Comparison of ENCODE assay signal across 2 cellular contexts in genomic region chr6:75602164-75602896, GRCh38.
TF ChIP-seq lines count a peak whose summit lies in the region.

No MANE protein-coding gene starts in this region.

TF ChIP-seq in IMR-90, 13 proteins besides CTCF, POLR2A, EP300 and RAD21 (continued from another document):
- TF ChIP-seq, protein P1, sequence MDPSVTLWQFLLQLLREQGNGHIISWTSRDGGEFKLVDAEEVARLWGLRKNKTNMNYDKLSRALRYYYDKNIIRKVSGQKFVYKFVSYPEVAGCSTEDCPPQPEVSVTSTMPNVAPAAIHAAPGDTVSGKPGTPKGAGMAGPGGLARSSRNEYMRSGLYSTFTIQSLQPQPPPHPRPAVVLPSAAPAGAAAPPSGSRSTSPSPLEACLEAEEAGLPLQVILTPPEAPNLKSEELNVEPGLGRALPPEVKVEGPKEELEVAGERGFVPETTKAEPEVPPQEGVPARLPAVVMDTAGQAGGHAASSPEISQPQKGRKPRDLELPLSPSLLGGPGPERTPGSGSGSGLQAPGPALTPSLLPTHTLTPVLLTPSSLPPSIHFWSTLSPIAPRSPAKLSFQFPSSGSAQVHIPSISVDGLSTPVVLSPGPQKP (IDR thresholded peaks at IDR 0.05; ENCODE audit: borderline replicate concordance, low read depth, low read length), result no peak
- TF ChIP-seq MAZ (IDR thresholded peaks at IDR 0.05; ENCODE audit: borderline replicate concordance, low read depth, low read length) (no peak), FOS (IDR thresholded peaks at IDR 0.05; ENCODE audit: low read depth, low read length) (no peak), MXI1 (IDR thresholded peaks at IDR 0.05; ENCODE audit: borderline replicate concordance, low read depth, low read length) (peak; percentile 20; the same call in 1 of the 2 replicates), BHLHE40 (IDR thresholded peaks at IDR 0.05; ENCODE audit: low read depth, low read length) (no peak), CHD1 (IDR thresholded peaks at IDR 0.05; ENCODE audit: low read depth, low read length) (peak; percentile 43; the same call in 1 of the 2 replicates), SMC3 (IDR thresholded peaks at IDR 0.05; ENCODE audit: low read depth, low read length) (no peak)
- TF ChIP-seq, protein P2, sequence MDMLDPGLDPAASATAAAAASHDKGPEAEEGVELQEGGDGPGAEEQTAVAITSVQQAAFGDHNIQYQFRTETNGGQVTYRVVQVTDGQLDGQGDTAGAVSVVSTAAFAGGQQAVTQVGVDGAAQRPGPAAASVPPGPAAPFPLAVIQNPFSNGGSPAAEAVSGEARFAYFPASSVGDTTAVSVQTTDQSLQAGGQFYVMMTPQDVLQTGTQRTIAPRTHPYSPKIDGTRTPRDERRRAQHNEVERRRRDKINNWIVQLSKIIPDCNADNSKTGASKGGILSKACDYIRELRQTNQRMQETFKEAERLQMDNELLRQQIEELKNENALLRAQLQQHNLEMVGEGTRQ (IDR thresholded peaks at IDR 0.05; ENCODE audit: low read depth, low read length), result no peak

TF ChIP-seq in K562, 482 proteins besides CTCF, POLR2A, EP300 and RAD21 (continued from another document and continues in another):
- TF ChIP-seq, protein P3, sequence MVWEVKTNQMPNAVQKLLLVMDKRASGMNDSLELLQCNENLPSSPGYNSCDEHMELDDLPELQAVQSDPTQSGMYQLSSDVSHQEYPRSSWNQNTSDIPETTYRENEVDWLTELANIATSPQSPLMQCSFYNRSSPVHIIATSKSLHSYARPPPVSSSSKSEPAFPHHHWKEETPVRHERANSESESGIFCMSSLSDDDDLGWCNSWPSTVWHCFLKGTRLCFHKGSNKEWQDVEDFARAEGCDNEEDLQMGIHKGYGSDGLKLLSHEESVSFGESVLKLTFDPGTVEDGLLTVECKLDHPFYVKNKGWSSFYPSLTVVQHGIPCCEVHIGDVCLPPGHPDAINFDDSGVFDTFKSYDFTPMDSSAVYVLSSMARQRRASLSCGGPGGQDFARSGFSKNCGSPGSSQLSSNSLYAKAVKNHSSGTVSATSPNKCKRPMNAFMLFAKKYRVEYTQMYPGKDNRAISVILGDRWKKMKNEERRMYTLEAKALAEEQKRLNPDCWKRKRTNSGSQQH (CRISPR knock-in tag; IDR thresholded peaks at IDR 0.05), result no peak
- TF ChIP-seq ZBTB8A (IDR thresholded peaks at IDR 0.05; ENCODE audit: partially characterized antibody) (no peak), THRB (CRISPR knock-in tag; conservative IDR thresholded peaks at IDR 0.05) (no peak), ZNF76 (CRISPR knock-in tag; IDR thresholded peaks at IDR 0.05; ENCODE audit: borderline replicate concordance) (no peak), ZNF280A (IDR thresholded peaks at IDR 0.05; ENCODE audit: low read depth, partially characterized antibody) (no peak), MTF1 (CRISPR knock-in tag; IDR thresholded peaks at IDR 0.05; ENCODE audit: borderline replicate concordance) (no peak), SMC3 (conservative IDR thresholded peaks at IDR 0.05; ENCODE audit: insufficient read depth, low read depth, low read length) (no peak), GTF2E2 (tag; IDR thresholded peaks at IDR 0.05) (no peak), TGIF2 (CRISPR knock-in tag; IDR thresholded peaks at IDR 0.05) (peak; percentile 72; the same call in 1 of the 2 replicates), E2F1 (CRISPR knock-in tag; IDR thresholded peaks at IDR 0.05) (no peak; the same call in 1 of the 2 replicates), JUND (IDR thresholded peaks at IDR 0.05; ENCODE audit: borderline replicate concordance, low read depth, low read length) (no peak), JUND (tag; IDR thresholded peaks at IDR 0.05; ENCODE audit: borderline replicate concordance, low read depth, low read length) (no peak), PHTF2 (CRISPR knock-in tag; IDR thresholded peaks at IDR 0.05) (no peak), ZNF707 (CRISPR knock-in tag; conservative IDR thresholded peaks at IDR 0.05) (no peak), IRF2 (CRISPR knock-in tag; IDR thresholded peaks at IDR 0.05) (no peak), ZBTB7A (IDR thresholded peaks at IDR 0.05; ENCODE audit: borderline replicate concordance, control insufficient read depth, low read depth, low read length) (peak; percentile 63; the same call in 1 of the 2 replicates), NR4A1 (CRISPR knock-in tag; IDR thresholded peaks at IDR 0.05) (0 out of 2 replicates have a peak, but pooled peaks have one; percentile 11), NR4A1 (tag; IDR thresholded peaks at IDR 0.05) (no peak), FOXA1 (IDR thresholded peaks at IDR 0.05; ENCODE audit: borderline replicate concordance) (no peak), TCFL5 (CRISPR knock-in tag; conservative IDR thresholded peaks at IDR 0.05) (no peak), PHF20 (IDR thresholded peaks at IDR 0.05; ENCODE audit: partially characterized antibody) (peak; percentile 28), ZNF133 (CRISPR knock-in tag; IDR thresholded peaks at IDR 0.05) (0 out of 2 replicates have a peak, but pooled peaks have one; percentile 34), POLR2G (IDR thresholded peaks at IDR 0.05; ENCODE audit: low read depth, low read length) (peak; percentile 82), CHD4 (IDR thresholded peaks at IDR 0.05; ENCODE audit: insufficient read depth, insufficient replicate concordance, low read depth, low read length, poor library complexity, severe bottlenecking) (no peak), ZBTB1 (CRISPR knock-in tag; IDR thresholded peaks at IDR 0.05; ENCODE audit: borderline replicate concordance, low read depth) (no peak), ZNF57 (CRISPR knock-in tag; IDR thresholded peaks at IDR 0.05) (no peak), GATA2 (CRISPR knock-in tag; IDR thresholded peaks at IDR 0.05) (no peak), TBP (optimal IDR thresholded peaks at IDR 0.05; ENCODE audit: low read depth, low read length) (no peak), SRSF1 (IDR thresholded peaks at IDR 0.05; ENCODE audit: low read depth, low read length) (0 out of 2 replicates have a peak, but pooled peaks have one; percentile 39), ZNF354B (CRISPR knock-in tag; IDR thresholded peaks at IDR 0.05) (no peak), KAT7 (CRISPR knock-in tag; IDR thresholded peaks at IDR 0.05; ENCODE audit: borderline replicate concordance) (peak; percentile 91; the same call in 1 of the 2 replicates), POLR2AphosphoS2 (IDR thresholded peaks at IDR 0.05; ENCODE audit: low read length) (no peak), MAZ (CRISPR knock-in tag; conservative IDR thresholded peaks at IDR 0.05 in 1 of 2, IDR thresholded peaks at IDR 0.05 in 1 of 2) (peak; percentile 4 to 10; a peak in 2 of 4 replicates), NFXL1 (CRISPR knock-in tag; IDR thresholded peaks at IDR 0.05) (no peak), ELF1 (tag; IDR thresholded peaks at IDR 0.05) (no peak), ZNF3 (CRISPR knock-in tag; IDR thresholded peaks at IDR 0.05) (no peak)
- TF ChIP-seq, protein P4, sequence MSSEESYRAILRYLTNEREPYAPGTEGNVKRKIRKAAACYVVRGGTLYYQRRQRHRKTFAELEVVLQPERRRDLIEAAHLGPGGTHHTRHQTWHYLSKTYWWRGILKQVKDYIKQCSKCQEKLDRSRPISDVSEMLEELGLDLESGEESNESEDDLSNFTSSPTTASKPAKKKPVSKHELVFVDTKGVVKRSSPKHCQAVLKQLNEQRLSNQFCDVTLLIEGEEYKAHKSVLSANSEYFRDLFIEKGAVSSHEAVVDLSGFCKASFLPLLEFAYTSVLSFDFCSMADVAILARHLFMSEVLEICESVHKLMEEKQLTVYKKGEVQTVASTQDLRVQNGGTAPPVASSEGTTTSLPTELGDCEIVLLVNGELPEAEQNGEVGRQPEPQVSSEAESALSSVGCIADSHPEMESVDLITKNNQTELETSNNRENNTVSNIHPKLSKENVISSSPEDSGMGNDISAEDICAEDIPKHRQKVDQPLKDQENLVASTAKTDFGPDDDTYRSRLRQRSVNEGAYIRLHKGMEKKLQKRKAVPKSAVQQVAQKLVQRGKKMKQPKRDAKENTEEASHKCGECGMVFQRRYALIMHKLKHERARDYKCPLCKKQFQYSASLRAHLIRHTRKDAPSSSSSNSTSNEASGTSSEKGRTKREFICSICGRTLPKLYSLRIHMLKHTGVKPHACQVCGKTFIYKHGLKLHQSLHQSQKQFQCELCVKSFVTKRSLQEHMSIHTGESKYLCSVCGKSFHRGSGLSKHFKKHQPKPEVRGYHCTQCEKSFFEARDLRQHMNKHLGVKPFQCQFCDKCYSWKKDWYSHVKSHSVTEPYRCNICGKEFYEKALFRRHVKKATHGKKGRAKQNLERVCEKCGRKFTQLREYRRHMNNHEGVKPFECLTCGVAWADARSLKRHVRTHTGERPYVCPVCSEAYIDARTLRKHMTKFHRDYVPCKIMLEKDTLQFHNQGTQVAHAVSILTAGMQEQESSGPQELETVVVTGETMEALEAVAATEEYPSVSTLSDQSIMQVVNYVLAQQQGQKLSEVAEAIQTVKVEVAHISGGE (CRISPR knock-in tag; IDR thresholded peaks at IDR 0.05), result peak in 1 of 3 experiments; percentile 57; a peak in 1 of 6 replicates
- TF ChIP-seq, protein P5, sequence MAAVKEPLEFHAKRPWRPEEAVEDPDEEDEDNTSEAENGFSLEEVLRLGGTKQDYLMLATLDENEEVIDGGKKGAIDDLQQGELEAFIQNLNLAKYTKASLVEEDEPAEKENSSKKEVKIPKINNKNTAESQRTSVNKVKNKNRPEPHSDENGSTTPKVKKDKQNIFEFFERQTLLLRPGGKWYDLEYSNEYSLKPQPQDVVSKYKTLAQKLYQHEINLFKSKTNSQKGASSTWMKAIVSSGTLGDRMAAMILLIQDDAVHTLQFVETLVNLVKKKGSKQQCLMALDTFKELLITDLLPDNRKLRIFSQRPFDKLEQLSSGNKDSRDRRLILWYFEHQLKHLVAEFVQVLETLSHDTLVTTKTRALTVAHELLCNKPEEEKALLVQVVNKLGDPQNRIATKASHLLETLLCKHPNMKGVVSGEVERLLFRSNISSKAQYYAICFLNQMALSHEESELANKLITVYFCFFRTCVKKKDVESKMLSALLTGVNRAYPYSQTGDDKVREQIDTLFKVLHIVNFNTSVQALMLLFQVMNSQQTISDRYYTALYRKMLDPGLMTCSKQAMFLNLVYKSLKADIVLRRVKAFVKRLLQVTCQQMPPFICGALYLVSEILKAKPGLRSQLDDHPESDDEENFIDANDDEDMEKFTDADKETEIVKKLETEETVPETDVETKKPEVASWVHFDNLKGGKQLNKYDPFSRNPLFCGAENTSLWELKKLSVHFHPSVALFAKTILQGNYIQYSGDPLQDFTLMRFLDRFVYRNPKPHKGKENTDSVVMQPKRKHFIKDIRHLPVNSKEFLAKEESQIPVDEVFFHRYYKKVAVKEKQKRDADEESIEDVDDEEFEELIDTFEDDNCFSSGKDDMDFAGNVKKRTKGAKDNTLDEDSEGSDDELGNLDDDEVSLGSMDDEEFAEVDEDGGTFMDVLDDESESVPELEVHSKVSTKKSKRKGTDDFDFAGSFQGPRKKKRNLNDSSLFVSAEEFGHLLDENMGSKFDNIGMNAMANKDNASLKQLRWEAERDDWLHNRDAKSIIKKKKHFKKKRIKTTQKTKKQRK (IDR thresholded peaks at IDR 0.05; ENCODE audit: borderline replicate concordance, low read depth, low read length), result no peak
- TF ChIP-seq, protein P6, sequence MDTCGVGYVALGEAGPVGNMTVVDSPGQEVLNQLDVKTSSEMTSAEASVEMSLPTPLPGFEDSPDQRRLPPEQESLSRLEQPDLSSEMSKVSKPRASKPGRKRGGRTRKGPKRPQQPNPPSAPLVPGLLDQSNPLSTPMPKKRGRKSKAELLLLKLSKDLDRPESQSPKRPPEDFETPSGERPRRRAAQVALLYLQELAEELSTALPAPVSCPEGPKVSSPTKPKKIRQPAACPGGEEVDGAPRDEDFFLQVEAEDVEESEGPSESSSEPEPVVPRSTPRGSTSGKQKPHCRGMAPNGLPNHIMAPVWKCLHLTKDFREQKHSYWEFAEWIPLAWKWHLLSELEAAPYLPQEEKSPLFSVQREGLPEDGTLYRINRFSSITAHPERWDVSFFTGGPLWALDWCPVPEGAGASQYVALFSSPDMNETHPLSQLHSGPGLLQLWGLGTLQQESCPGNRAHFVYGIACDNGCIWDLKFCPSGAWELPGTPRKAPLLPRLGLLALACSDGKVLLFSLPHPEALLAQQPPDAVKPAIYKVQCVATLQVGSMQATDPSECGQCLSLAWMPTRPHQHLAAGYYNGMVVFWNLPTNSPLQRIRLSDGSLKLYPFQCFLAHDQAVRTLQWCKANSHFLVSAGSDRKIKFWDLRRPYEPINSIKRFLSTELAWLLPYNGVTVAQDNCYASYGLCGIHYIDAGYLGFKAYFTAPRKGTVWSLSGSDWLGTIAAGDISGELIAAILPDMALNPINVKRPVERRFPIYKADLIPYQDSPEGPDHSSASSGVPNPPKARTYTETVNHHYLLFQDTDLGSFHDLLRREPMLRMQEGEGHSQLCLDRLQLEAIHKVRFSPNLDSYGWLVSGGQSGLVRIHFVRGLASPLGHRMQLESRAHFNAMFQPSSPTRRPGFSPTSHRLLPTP (IDR thresholded peaks at IDR 0.05; ENCODE audit: borderline replicate concordance, extremely low read depth, insufficient read length), result peak; percentile 21
- TF ChIP-seq, protein P7, sequence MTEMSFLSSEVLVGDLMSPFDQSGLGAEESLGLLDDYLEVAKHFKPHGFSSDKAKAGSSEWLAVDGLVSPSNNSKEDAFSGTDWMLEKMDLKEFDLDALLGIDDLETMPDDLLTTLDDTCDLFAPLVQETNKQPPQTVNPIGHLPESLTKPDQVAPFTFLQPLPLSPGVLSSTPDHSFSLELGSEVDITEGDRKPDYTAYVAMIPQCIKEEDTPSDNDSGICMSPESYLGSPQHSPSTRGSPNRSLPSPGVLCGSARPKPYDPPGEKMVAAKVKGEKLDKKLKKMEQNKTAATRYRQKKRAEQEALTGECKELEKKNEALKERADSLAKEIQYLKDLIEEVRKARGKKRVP (CRISPR knock-in tag; IDR thresholded peaks at IDR 0.05), result no peak
